ENCODE assay signal across 8 cellular contexts in genomic region chr7:39453743-39454355, GRCh38.
DNase-seq lines count a peak whose midpoint lies in the region; ATAC-seq and TF ChIP-seq lines count a peak whose summit lies in the region.

No MANE protein-coding gene starts in this region.

- TF ChIP-seq CTCF in Peyer's patch (IDR thresholded peaks at IDR 0.05): peak in 5 of 6 experiments; percentile 9 to 59 (median 56)

- no peaks in the 10 kb centered on the region for H3K36me3 ChIP-seq in Peyer's patch

- H3K9me3 ChIP-seq in Peyer's patch: no peaks in the 10 kb centered on the region

- ATAC-seq in GM19324 (IDR thresholded peaks at IDR 0.05; ENCODE audit: low FRiP score, unreplicated experiment) (peak; percentile 74), HG03378 (IDR thresholded peaks at IDR 0.05; ENCODE audit: unreplicated experiment) (peak; percentile 82), HG02763 (IDR thresholded peaks at IDR 0.05; ENCODE audit: unreplicated experiment) (no peak)

- H3K27me3 Mint-ChIP-seq in activated naive CD4-positive, alpha-beta T cell treated with anti-CD3 and anti-CD28 coated beads for 36 hours (ENCODE audit: low read depth): peaks cover 7% of the 10 kb centered on the region

- intact Hi-C loops in activated naive CD4-positive, alpha-beta T cell treated with anti-CD3 and anti-CD28 coated beads for 36 hours (cut with micrococcal nuclease): loop anchor here (1.0 to 5.0 kb wide), 3 partner anchors 11 to 657 kb away; no protein-coding TSS in a partner anchor

- CTCF ChIA-PET in activated naive CD4-positive, alpha-beta T cell treated with anti-CD3 and anti-CD28 coated beads for 36 hours (lab: Charles Lee): interaction anchor here (0.5 to 3.5 kb wide), 25 partner anchors 10 to 1254 kb away, joined by 3 to 42 read pairs (median 4); no protein-coding TSS in a partner anchor

- H3K27ac ChIP-seq in Peyer's patch: no peak overlapping the region

- H3K4me1 ChIP-seq in Peyer's patch: no peaks in the 10 kb centered on the region

- DNase-seq in DMS53 (lab: John Stamatoyannopoulos, UW) (peak; percentile 70), Peyer's patch (peak in 1 of 3 donors; percentile 76), islet precursor cell (peak; percentile 81)
- DNase-seq in activated naive CD4-positive, alpha-beta T cell treated with anti-CD3 and anti-CD28 coated beads for 36 hours: peak; percentile 75
- DNase-seq in stimulated activated CD8-positive, alpha-beta memory T cell treated with anti-CD3 and anti-CD28 coated beads, Interleukin-2, amount 100 ng/mL, for 1 hour (ENCODE audit: low read depth in 2 of 2): peak; percentile 2 to 12

- no peaks in the 10 kb centered on the region for H3K9me3 Mint-ChIP-seq in activated naive CD4-positive, alpha-beta T cell treated with anti-CD3 and anti-CD28 coated beads for 36 hours

- no peaks in the 10 kb centered on the region for H3K4me1 Mint-ChIP-seq in activated naive CD4-positive, alpha-beta T cell treated with anti-CD3 and anti-CD28 coated beads for 36 hours (ENCODE audit: low read depth)

- no peak overlapping the region for H3K27ac Mint-ChIP-seq in activated naive CD4-positive, alpha-beta T cell treated with anti-CD3 and anti-CD28 coated beads for 36 hours

- H3K4me3 ChIP-seq in Peyer's patch: no peak overlapping the region

- TF ChIP-seq POLR2A in Peyer's patch (IDR thresholded peaks at IDR 0.05): no peak

- no peaks in the 10 kb centered on the region for H3K27me3 ChIP-seq in Peyer's patch

- H3K4me3 Mint-ChIP-seq in activated naive CD4-positive, alpha-beta T cell treated with anti-CD3 and anti-CD28 coated beads for 36 hours: no peak overlapping the region

- no peaks in the 10 kb centered on the region for H3K36me3 Mint-ChIP-seq in activated naive CD4-positive, alpha-beta T cell treated with anti-CD3 and anti-CD28 coated beads for 36 hours (ENCODE audit: low read depth)
